Comparison of ENCODE assay signal across 6 cellular contexts in genomic region chr20:3785240-3786125, GRCh38. TPM values are rescaled to one million over a fixed set of nuclear protein-coding genes. Genes with fewer than 3 reads are reported as not detected.
DNase-seq lines count a peak whose midpoint lies in the region; ATAC-seq and FAIRE-seq lines count a peak whose summit lies in the region.

No MANE protein-coding gene starts in this region.

- H3K27me3 Mint-ChIP-seq in immature natural killer cell (ENCODE audit: low read depth in 3 of 3), result peaks cover 2 to 6% (median 2%) of the 10 kb centered on the region in 3 donors

- ATAC-seq in GM18498 (IDR thresholded peaks at IDR 0.05; ENCODE audit: unreplicated experiment), result no peak
- ATAC-seq in HG02885 (IDR thresholded peaks at IDR 0.05; ENCODE audit: poor library complexity, unreplicated experiment), result no peak

- no peaks in the 10 kb centered on the region for H3K36me3 Mint-ChIP-seq in immature natural killer cell

- no peaks in the 10 kb centered on the region for H3K9me3 ChIP-seq in BLaER1 treated with 17β-estradiol and CSF1 and Interleukin-3, amounts not matched to agents 10 nM and 100 nM (replicated peaks in 1 of 11)
- no peaks in the 10 kb centered on the region for H3K9me3 ChIP-seq in SK-N-MC (ENCODE audit: low read depth, low read length)

- peaks cover 31 to 55% (median 52%) of the 10 kb centered on the region in 11 experiments; a peak in 21 of 22 replicates for H4K20me1 ChIP-seq in BLaER1 treated with 17β-estradiol and CSF1 and Interleukin-3, amounts not matched to agents 10 nM and 100 nM

- peaks cover 50 to 54% of the 10 kb centered on the region in 2 donors for H3K4me1 Mint-ChIP-seq in immature natural killer cell

- H3K9ac ChIP-seq in BLaER1 treated with 17β-estradiol and CSF1 and Interleukin-3, amounts not matched to agents 10 nM and 100 nM, result peak overlapping the region; percentile 84 to 94 (median 91)
- peak overlapping the region; percentile 92 for H3K9ac ChIP-seq in SK-N-MC (ENCODE audit: insufficient read length)

- H3K4me2 ChIP-seq in BLaER1 treated with 17β-estradiol and CSF1 and Interleukin-3, amounts not matched to agents 10 nM and 100 nM, result peak overlapping the region; percentile 90 to 100 (median 99)

- no peak for FAIRE-seq in RCC 7860 (lab: Jason Lieb, UNC)

- H3K4me1 ChIP-seq in BLaER1 treated with 17β-estradiol and CSF1 and Interleukin-3, amounts not matched to agents 10 nM and 100 nM, result peaks cover 45 to 61% (median 51%) of the 10 kb centered on the region in 10 experiments

- peaks cover 0 to 32% (median 6%) of the 10 kb centered on the region in 11 experiments; a peak in 15 of 22 replicates for H3K36me3 ChIP-seq in BLaER1 treated with 17β-estradiol and CSF1 and Interleukin-3, amounts not matched to agents 10 nM and 100 nM
- peaks cover 16% of the 10 kb centered on the region for H3K36me3 ChIP-seq in SK-N-MC (ENCODE audit: insufficient read depth, low read length)

- peaks cover 0 to 7% (median 4%) of the 10 kb centered on the region in 11 experiments; a peak in 13 of 22 replicates for H3K27me3 ChIP-seq in BLaER1 treated with 17β-estradiol and CSF1 and Interleukin-3, amounts not matched to agents 10 nM and 100 nM

- H3K4me3 ChIP-seq in BLaER1 treated with 17β-estradiol and CSF1 and Interleukin-3, amounts not matched to agents 10 nM and 100 nM, result peak overlapping the region; percentile 66 to 88 (median 76)
- peak overlapping the region; percentile 95 for H3K4me3 ChIP-seq in SK-N-MC

- peak overlapping the region in 3 of 6 donors; percentile 39 to 75 (median 62) for H3K27ac Mint-ChIP-seq in immature natural killer cell

- H3K4me3 Mint-ChIP-seq in immature natural killer cell, result peak overlapping the region in 3 of 5 donors; percentile 21 to 86 (median 86)

- no peaks in the 10 kb centered on the region for H3K9me3 Mint-ChIP-seq in immature natural killer cell

- H3K27ac ChIP-seq in BLaER1 treated with 17β-estradiol and CSF1 and Interleukin-3, amounts not matched to agents 10 nM and 100 nM, result peak overlapping the region; percentile 83 to 94 (median 87)
- 0 out of 2 replicates have a peak overlapping the region, but pooled peaks have one; percentile 54 for H3K27ac ChIP-seq in SK-N-MC

- no peak for DNase-seq in SK-N-MC (ENCODE audit: low read depth, low spot score)
- peak in 1 of 3 donors; percentile 37 for DNase-seq in immature natural killer cell
- DNase-seq in RCC 7860 (ENCODE audit: low spot score), result no peak

RNA-seq across cellular contexts. Expression of gene CENPB, which starts 1.1 kb away (rescaled TPM):
- 1 to 10 TPM; 1.0 to 1.7 (median 1.1) TPM for polyA plus RNA-seq in immature natural killer cell

RNA-seq across cellular contexts. Expression of gene SPEF1, which starts 4.2 kb away (rescaled TPM):
- polyA plus RNA-seq in immature natural killer cell, result not detected

RNA-seq across cellular contexts. Expression of gene CDC25B, which starts 10.6 kb away (rescaled TPM):
- 10 to 100 TPM; 25.3 to 42.0 (median 29.0) TPM for polyA plus RNA-seq in immature natural killer cell

RNA-seq across cellular contexts. Expression of gene ADISSP, which starts 17.9 kb away (rescaled TPM):
- polyA plus RNA-seq in immature natural killer cell, result 10 to 100 TPM; 16.4 to 27.5 (median 16.6) TPM

RNA-seq across cellular contexts. Expression of gene AP5S1, which starts 34.9 kb away (rescaled TPM):
- polyA plus RNA-seq in immature natural killer cell, result 10 to 100 TPM; 16.3 to 23.1 (median 17.4) TPM
